8 cellular contexts compared by ENCODE assay signal in the genomic region with DNA sequence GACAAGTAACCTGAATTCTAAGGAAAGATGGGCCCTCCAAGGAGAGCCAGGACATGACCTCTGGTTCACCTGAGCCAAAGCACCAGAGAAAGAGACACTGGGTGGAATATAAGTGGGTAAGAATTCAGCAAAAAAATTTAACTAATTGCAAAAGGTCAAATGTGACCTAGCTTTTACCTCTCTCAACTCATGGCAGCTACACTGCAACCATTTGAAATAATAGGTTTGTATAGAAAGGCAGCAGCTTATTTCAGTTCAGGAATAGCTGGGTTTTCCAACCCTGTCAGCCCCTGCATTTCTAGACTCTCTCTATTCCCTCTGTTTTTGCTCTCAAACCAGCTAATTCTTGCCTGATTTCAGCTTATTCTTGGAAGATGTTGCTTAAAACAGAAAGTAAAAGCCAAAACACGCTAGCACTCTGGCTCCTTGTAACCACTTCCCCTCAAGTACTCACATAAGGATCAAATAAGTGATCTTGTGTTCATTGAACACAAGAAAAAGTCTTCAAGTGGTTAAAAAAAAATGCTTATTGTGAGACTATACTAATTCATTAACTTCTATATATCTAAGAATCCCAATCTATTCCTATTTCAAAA.
DNase-seq lines count a peak whose midpoint lies in the region; ATAC-seq lines count a peak whose summit lies in the region.

No MANE protein-coding gene starts in this region.

- H3K4me3 Mint-ChIP-seq in activated naive CD4-positive, alpha-beta T cell treated with anti-CD3 and anti-CD28 coated beads, Interleukin-2, amount 10 ng/mL, durations not matched to agents 7 days and 5 days: peak overlapping the region; percentile 53
- peak overlapping the region; percentile 87 for H3K4me3 Mint-ChIP-seq in memory B cell

- peak; percentile 79 for ATAC-seq in HG02943 (IDR thresholded peaks at IDR 0.05; ENCODE audit: low read depth, unreplicated experiment)
- ATAC-seq in memory B cell (ENCODE audit: low read depth): peak; percentile 74

- H3K4me1 Mint-ChIP-seq in activated naive CD4-positive, alpha-beta T cell treated with anti-CD3 and anti-CD28 coated beads, Interleukin-2, amount 10 ng/mL, durations not matched to agents 7 days and 5 days: peaks cover 34% of the 10 kb centered on the region
- H3K4me1 Mint-ChIP-seq in memory B cell: peaks cover 19% of the 10 kb centered on the region

- DNase-seq in activated naive CD4-positive, alpha-beta T cell treated with anti-CD3 and anti-CD28 coated beads, Interleukin-2, amount 10 ng/mL, durations not matched to agents 7 days and 5 days: peak; percentile 28
- DNase-seq in activated naive CD4-positive, alpha-beta T cell treated with anti-CD3 and anti-CD28 coated beads, Interleukin-2, amount 50 U/mL, for 16 hours: no peak
- DNase-seq in RPMI7951 (ENCODE audit: low read depth) (peak; percentile 58), memory B cell (ENCODE audit: low spot score in 2 of 2) (no peak), iPS-NIHi11 (ENCODE audit: low spot score) (no peak), anterior cingulate cortex (lab: John Stamatoyannopoulos, UW) (no peak)
- DNase-seq in activated CD8-positive, alpha-beta memory T cell treated with anti-CD3 and anti-CD28 coated beads for 24 hours: no peak

- H3K36me3 Mint-ChIP-seq in activated naive CD4-positive, alpha-beta T cell treated with anti-CD3 and anti-CD28 coated beads, Interleukin-2, amount 10 ng/mL, durations not matched to agents 7 days and 5 days: no peaks in the 10 kb centered on the region
- H3K36me3 Mint-ChIP-seq in memory B cell: no peaks in the 10 kb centered on the region

- no peaks in the 10 kb centered on the region for H3K27me3 Mint-ChIP-seq in activated naive CD4-positive, alpha-beta T cell treated with anti-CD3 and anti-CD28 coated beads, Interleukin-2, amount 10 ng/mL, durations not matched to agents 7 days and 5 days
- H3K27me3 Mint-ChIP-seq in memory B cell: no peaks in the 10 kb centered on the region

- H3K9me3 Mint-ChIP-seq in activated naive CD4-positive, alpha-beta T cell treated with anti-CD3 and anti-CD28 coated beads, Interleukin-2, amount 10 ng/mL, durations not matched to agents 7 days and 5 days: no peaks in the 10 kb centered on the region
- H3K9me3 Mint-ChIP-seq in memory B cell: no peaks in the 10 kb centered on the region

- CTCF ChIA-PET in activated naive CD4-positive, alpha-beta T cell treated with anti-CD3 and anti-CD28 coated beads, Interleukin-2, amount 10 ng/mL, durations not matched to agents 7 days and 5 days (lab: Charles Lee): interaction anchor here (0.8 to 1.7 kb wide), 2 partner anchors 42 to 536 kb away, joined by 3 to 4 read pairs; no protein-coding TSS in a partner anchor

- peak overlapping the region; percentile 90 for H3K27ac Mint-ChIP-seq in activated naive CD4-positive, alpha-beta T cell treated with anti-CD3 and anti-CD28 coated beads, Interleukin-2, amount 10 ng/mL, durations not matched to agents 7 days and 5 days
- peak overlapping the region; percentile 89 for H3K27ac Mint-ChIP-seq in memory B cell

Comparison
In these comparisons a context has a peak if more than half of its experiments do, and no peak if none do; other contexts are left out.
1. DNase-seq: peak in activated naive CD4-positive, alpha-beta T cell treated with anti-CD3 and anti-CD28 coated beads, Interleukin-2, amount 10 ng/mL, durations not matched to agents 7 days and 5 days (single experiment) and RPMI7951 (single experiment); none in activated naive CD4-positive, alpha-beta T cell treated with anti-CD3 and anti-CD28 coated beads, Interleukin-2, amount 50 U/mL, for 16 hours (single experiment), memory B cell (0 of 2), iPS-NIHi11 (single experiment), activated CD8-positive, alpha-beta memory T cell treated with anti-CD3 and anti-CD28 coated beads for 24 hours (single experiment) and anterior cingulate cortex (0 of 58).